Comparison of ENCODE assay signal across 8 cellular contexts in the genomic region with DNA sequence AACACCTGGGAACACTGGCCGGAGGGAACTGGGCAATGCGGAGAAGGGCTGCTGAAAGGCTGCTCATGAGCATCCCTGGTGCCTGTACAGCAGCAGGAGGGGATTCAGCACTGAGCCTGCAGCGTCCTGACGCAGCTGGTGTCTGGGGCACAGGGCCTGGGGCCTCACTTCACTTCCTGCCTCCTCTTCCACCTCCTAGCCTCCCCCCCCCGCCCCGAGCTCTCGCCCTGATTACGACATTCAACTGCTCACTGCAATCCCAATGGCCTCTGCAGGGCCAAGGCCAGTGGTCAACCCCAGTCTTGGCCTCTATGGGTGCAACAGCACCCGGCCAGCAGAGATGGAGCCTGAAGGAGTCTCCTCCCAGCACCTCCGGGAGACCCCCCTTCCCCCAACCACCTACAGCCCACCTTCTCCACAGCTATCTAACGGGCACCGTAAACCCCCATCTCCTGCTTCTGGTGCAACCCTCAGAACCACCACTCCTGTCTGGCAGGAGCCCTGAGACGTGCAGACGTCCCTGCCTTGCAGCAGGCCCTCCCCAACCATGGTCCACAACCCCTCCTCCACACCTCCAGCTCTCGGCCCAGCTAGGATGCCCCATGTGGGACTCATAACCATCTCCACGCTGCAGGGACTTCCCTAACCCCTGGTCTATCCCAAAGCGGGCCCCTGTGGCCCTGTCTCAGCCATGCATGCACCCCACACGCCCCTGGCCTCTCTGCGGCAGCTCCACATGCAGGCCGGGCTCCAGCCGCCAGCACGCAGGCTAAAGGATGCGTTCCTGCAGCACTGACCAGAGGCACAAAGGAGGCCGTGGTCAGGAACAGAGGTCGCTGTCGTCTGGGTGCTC. TPM values are rescaled to one million over a fixed set of nuclear protein-coding genes. Genes with fewer than 3 reads are reported as not detected.
DNase-seq lines count a peak whose midpoint lies in the region; ATAC-seq and TF ChIP-seq lines count a peak whose summit lies in the region.

No MANE protein-coding gene starts in this region.

- no peaks in the 10 kb centered on the region for H3K9me3 ChIP-seq in breast epithelium

- peak overlapping the region in 1 of 2 donors; percentile 41 for H3K27ac ChIP-seq in breast epithelium

- H3K4me3 ChIP-seq in H7 (ENCODE audit: insufficient read depth, low read depth, low read length), result no peak overlapping the region
- peak overlapping the region in 1 of 3 donors; percentile 7 for H3K4me3 ChIP-seq in breast epithelium

- peaks cover 16% of the 10 kb centered on the region in 2 donors for H3K4me1 ChIP-seq in breast epithelium

- no peak for TF ChIP-seq POLR2A in breast epithelium (IDR thresholded peaks at IDR 0.05)

- POLR2A ChIA-PET in activated CD4-positive, alpha-beta memory T cell treated with anti-CD3 and anti-CD28 coated beads, Interleukin-2, amount 10 ng/mL, durations not matched to agents 7 days and 5 days (lab: Charles Lee), result interaction anchor here (0.9 to 2.7 kb wide), 3 partner anchors 15 to 65 kb away, joined by 3 to 12 read pairs (median 4); no protein-coding TSS in a partner anchor

- ATAC-seq in HG03571 (IDR thresholded peaks at IDR 0.05; ENCODE audit: unreplicated experiment), result no peak

- CTCF ChIA-PET in activated CD4-positive, alpha-beta memory T cell treated with anti-CD3 and anti-CD28 coated beads, Interleukin-2, amount 10 ng/mL, durations not matched to agents 7 days and 5 days (lab: Charles Lee), result interaction anchor here (1.3 kb wide), 2 partner anchors 22 to 241 kb away, joined by 4 read pairs; no protein-coding TSS in a partner anchor

- intact Hi-C loops in breast epithelium (cut with DNase I; ENCODE audit: low total_unique reads), result no loop called here

- no peak for TF ChIP-seq CTCF in breast epithelium (IDR thresholded peaks at IDR 0.05)

- peak; percentile 74 for DNase-seq in H7
- DNase-seq in activated CD4-positive, alpha-beta memory T cell treated with anti-CD3 and anti-CD28 coated beads, Interleukin-2, amount 10 ng/mL, durations not matched to agents 7 days and 5 days, result peak; percentile 57
- peak; percentile 33 for DNase-seq in foreskin melanocyte
- DNase-seq in smooth muscle cell of the brain vasculature (ENCODE audit: low read depth, low spot score), result peak; percentile 13
- DNase-seq in NCI-H748 treated with DMSO at 0.1 percent for 48 hours (lab: John Stamatoyannopoulos, UW), result no peak
- DNase-seq in breast epithelium (ENCODE audit: low spot score in 2 of 2), result no peak
- no peak for DNase-seq in LoVo (ENCODE audit: low spot score)

- no peaks in the 10 kb centered on the region for H3K27me3 Mint-ChIP-seq in activated CD4-positive, alpha-beta memory T cell treated with anti-CD3 and anti-CD28 coated beads, Interleukin-2, amount 10 ng/mL, durations not matched to agents 7 days and 5 days

- no peaks in the 10 kb centered on the region for H3K27me3 ChIP-seq in H7 (ENCODE audit: control insufficient read depth, insufficient read depth, low read length)
- H3K27me3 ChIP-seq in breast epithelium, result no peaks in the 10 kb centered on the region

- H3K36me3 ChIP-seq in H7 (replicated peaks; ENCODE audit: control insufficient read depth, insufficient read depth, low read length), result peaks cover 17% of the 10 kb centered on the region
- H3K36me3 ChIP-seq in breast epithelium, result no peaks in the 10 kb centered on the region

- no peaks in the 10 kb centered on the region for H3K9me3 Mint-ChIP-seq in activated CD4-positive, alpha-beta memory T cell treated with anti-CD3 and anti-CD28 coated beads, Interleukin-2, amount 10 ng/mL, durations not matched to agents 7 days and 5 days

- H3K27ac Mint-ChIP-seq in activated CD4-positive, alpha-beta memory T cell treated with anti-CD3 and anti-CD28 coated beads, Interleukin-2, amount 10 ng/mL, durations not matched to agents 7 days and 5 days, result peak overlapping the region; percentile 92

- H3K4me3 Mint-ChIP-seq in activated CD4-positive, alpha-beta memory T cell treated with anti-CD3 and anti-CD28 coated beads, Interleukin-2, amount 10 ng/mL, durations not matched to agents 7 days and 5 days, result peak overlapping the region; percentile 56

- peaks cover 72% of the 10 kb centered on the region for H3K4me1 Mint-ChIP-seq in activated CD4-positive, alpha-beta memory T cell treated with anti-CD3 and anti-CD28 coated beads, Interleukin-2, amount 10 ng/mL, durations not matched to agents 7 days and 5 days

- H3K36me3 Mint-ChIP-seq in activated CD4-positive, alpha-beta memory T cell treated with anti-CD3 and anti-CD28 coated beads, Interleukin-2, amount 10 ng/mL, durations not matched to agents 7 days and 5 days (ENCODE audit: low read depth), result peaks cover 77% of the 10 kb centered on the region

RNA-seq across cellular contexts. Expression of gene BRD1, which starts 38.2 kb away (rescaled TPM):
- total RNA-seq in H7 (2014; rRNA removed; shearing (Covaris generic)), result 24.9 and 29.5 TPM in 2 replicates
- total RNA-seq in activated CD4-positive, alpha-beta memory T cell treated with anti-CD3 and anti-CD28 coated beads, Interleukin-2, amount 10 ng/mL, durations not matched to agents 7 days and 5 days, result 10 to 100 TPM; 54.7 to 55.4 TPM
- 10 to 100 TPM; 33.4 to 35.1 (median 34.1) TPM for total RNA-seq in breast epithelium

Comparison
In these comparisons a context has a peak if more than half of its experiments do, and no peak if none do; other contexts are left out.
1. DNase-seq: peak in H7 (single experiment), activated CD4-positive, alpha-beta memory T cell treated with anti-CD3 and anti-CD28 coated beads, Interleukin-2, amount 10 ng/mL, durations not matched to agents 7 days and 5 days (single experiment), foreskin melanocyte (single experiment) and smooth muscle cell of the brain vasculature (single experiment); none in NCI-H748 treated with DMSO at 0.1 percent for 48 hours (single experiment), breast epithelium (0 of 2) and LoVo (single experiment).